ENCODE assay signal across 8 cellular contexts in the genomic region with DNA sequence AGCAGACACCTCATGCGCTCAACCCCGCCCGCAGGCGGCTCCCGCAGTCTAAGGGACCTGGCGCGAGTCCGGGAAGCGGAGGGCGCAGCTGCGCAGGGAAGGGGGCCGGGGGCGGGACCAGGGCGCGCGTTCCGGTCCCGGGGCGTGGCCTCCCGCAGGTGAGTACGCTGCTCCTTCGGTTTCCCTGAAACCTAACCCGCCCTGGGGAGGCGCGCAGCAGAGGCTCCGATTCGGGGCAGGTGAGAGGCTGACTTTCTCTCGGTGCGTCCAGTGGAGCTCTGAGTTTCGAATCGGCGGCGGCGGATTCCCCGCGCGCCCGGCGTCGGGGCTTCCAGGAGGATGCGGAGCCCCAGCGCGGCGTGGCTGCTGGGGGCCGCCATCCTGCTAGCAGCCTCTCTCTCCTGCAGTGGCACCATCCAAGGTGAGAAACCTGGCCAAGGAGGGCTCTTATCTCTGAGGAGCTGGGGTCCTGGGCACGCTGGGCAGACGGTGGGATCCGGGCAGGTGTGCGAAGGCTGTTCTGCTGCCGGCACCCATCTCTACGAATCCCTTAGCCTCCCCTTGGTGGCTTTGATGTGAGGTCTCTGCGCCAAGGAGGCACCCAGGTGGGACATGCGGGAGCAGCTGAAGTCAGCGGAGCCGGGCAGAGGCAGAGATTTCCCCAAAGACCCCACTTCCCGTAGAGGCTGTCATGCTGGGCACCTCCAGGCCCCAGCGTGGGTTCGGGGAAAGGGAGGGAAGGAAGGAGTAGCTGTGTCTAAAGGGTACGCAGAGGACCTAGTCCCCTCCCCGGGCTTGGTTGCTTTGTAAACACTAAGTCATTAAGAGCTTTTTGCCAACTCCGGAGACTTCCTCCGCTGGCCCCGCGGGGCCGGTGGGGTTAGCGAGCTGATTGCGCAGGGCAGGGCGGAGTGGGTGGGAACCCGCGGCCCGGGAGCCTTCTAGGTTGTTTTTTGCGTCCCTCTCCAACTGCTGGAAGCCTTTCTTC. TPM values are rescaled to one million over a fixed set of nuclear protein-coding genes. Genes with fewer than 3 reads are reported as not detected.
DNase-seq lines count a peak whose midpoint lies in the region; ATAC-seq lines count a peak whose summit lies in the region.

A gene with protein sequence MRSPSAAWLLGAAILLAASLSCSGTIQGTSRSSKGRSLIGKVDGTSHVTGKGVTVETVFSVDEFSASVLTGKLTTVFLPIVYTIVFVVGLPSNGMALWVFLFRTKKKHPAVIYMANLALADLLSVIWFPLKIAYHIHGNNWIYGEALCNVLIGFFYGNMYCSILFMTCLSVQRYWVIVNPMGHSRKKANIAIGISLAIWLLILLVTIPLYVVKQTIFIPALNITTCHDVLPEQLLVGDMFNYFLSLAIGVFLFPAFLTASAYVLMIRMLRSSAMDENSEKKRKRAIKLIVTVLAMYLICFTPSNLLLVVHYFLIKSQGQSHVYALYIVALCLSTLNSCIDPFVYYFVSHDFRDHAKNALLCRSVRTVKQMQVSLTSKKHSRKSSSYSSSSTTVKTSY (plus strand): TSS at position 187 of the 988 bp plus-strand sequence. CDS start 153 bp downstream, at position 340.

- DNase-seq in NCI-H510A (lab: John Stamatoyannopoulos, UW) = peak; percentile 91
- peak; percentile 69 for DNase-seq in activated T-cell treated with anti-CD3 and anti-CD28 coated beads, Interleukin-2, amount 50 U/mL, for 1 hour
- DNase-seq in stimulated activated effector memory CD8-positive, alpha-beta T cell treated with anti-CD3 and anti-CD28 coated beads, Interleukin-12 subunit alpha, Interleukin-12 subunit beta, amount 100 ng/mL, for 72 hours (ENCODE audit: low spot score in 2 of 2) = peak; percentile 4 to 59

- peak within 1 kb of the TSS; percentile 84 for H3K4me3 ChIP-seq in mucosa of stomach (ENCODE audit: low read length)

- H3K27me3 ChIP-seq in mucosa of stomach (ENCODE audit: control insufficient read depth, insufficient read depth, low read length) = peaks cover 6% of the 10 kb centered on the region

- ATAC-seq in esophagus mucosa (peak; percentile 94), HG03342 (IDR thresholded peaks at IDR 0.05; ENCODE audit: unreplicated experiment) (no peak), GM19035 (IDR thresholded peaks at IDR 0.05; ENCODE audit: unreplicated experiment) (no peak)
- peak; percentile 65 for ATAC-seq in stimulated activated effector memory CD8-positive, alpha-beta T cell treated with anti-CD3 and anti-CD28 coated beads, Interleukin-12 subunit alpha, Interleukin-12 subunit beta, amount 100 ng/mL, for 72 hours

- H3K9me3 ChIP-seq in ES-I3 (ENCODE audit: control insufficient read depth, insufficient read depth, low read length) = no peaks in the 10 kb centered on the region
- no peaks in the 10 kb centered on the region for H3K9me3 ChIP-seq in mucosa of stomach (ENCODE audit: control insufficient read depth, low read length)

- peaks cover 5% of the 10 kb centered on the region for H3K4me1 ChIP-seq in ES-I3 (ENCODE audit: insufficient read depth, low read length)
- peaks cover 12% of the 10 kb centered on the region for H3K4me1 ChIP-seq in mucosa of stomach (ENCODE audit: control insufficient read depth, insufficient read depth, low read length)

- H3K9ac ChIP-seq in ES-I3 (ENCODE audit: low read depth, low read length) (peak within 1 kb of the TSS; percentile 95), mucosa of stomach (ENCODE audit: low read length) (peak within 1 kb of the TSS; percentile 98)

- H3K9me3 Mint-ChIP-seq in stimulated activated effector memory CD8-positive, alpha-beta T cell treated with anti-CD3 and anti-CD28 coated beads, Interleukin-12 subunit alpha, Interleukin-12 subunit beta, amount 100 ng/mL, for 72 hours = no peaks in the 10 kb centered on the region

- no peaks in the 10 kb centered on the region for H3K36me3 Mint-ChIP-seq in stimulated activated effector memory CD8-positive, alpha-beta T cell treated with anti-CD3 and anti-CD28 coated beads, Interleukin-12 subunit alpha, Interleukin-12 subunit beta, amount 100 ng/mL, for 72 hours

- no peak within 1 kb of the TSS for H3K27ac Mint-ChIP-seq in stimulated activated effector memory CD8-positive, alpha-beta T cell treated with anti-CD3 and anti-CD28 coated beads, Interleukin-12 subunit alpha, Interleukin-12 subunit beta, amount 100 ng/mL, for 72 hours

- H3K36me3 ChIP-seq in ES-I3 (ENCODE audit: insufficient read depth, low read length) (no peaks in the 10 kb centered on the region; the same call in 1 of the 2 replicates), mucosa of stomach (ENCODE audit: control insufficient read depth, insufficient read depth, low read length) (no peaks in the 10 kb centered on the region)

- peaks cover 5% of the 10 kb centered on the region for H3K4me1 Mint-ChIP-seq in stimulated activated effector memory CD8-positive, alpha-beta T cell treated with anti-CD3 and anti-CD28 coated beads, Interleukin-12 subunit alpha, Interleukin-12 subunit beta, amount 100 ng/mL, for 72 hours

- H3K4me3 Mint-ChIP-seq in stimulated activated effector memory CD8-positive, alpha-beta T cell treated with anti-CD3 and anti-CD28 coated beads, Interleukin-12 subunit alpha, Interleukin-12 subunit beta, amount 100 ng/mL, for 72 hours = peak within 1 kb of the TSS; percentile 63

RNA-seq across cellular contexts. Expression of the gene that starts here (rescaled TPM):
- total RNA-seq in esophagus mucosa = 12.0 TPM

Comparison
In these comparisons a context has a peak if more than half of its experiments do, and no peak if none do; other contexts are left out.
1. DNase-seq: peak in every context shown above with its lines; median percentile 91 in NCI-H510A; 69 in activated T-cell treated with anti-CD3 and anti-CD28 coated beads, Interleukin-2, amount 50 U/mL, for 1 hour; 32 in stimulated activated effector memory CD8-positive, alpha-beta T cell treated with anti-CD3 and anti-CD28 coated beads, Interleukin-12 subunit alpha, Interleukin-12 subunit beta, amount 100 ng/mL, for 72 hours.
2. ATAC-seq: peak in esophagus mucosa (single experiment) and stimulated activated effector memory CD8-positive, alpha-beta T cell treated with anti-CD3 and anti-CD28 coated beads, Interleukin-12 subunit alpha, Interleukin-12 subunit beta, amount 100 ng/mL, for 72 hours (single experiment); none in HG03342 (single experiment) and GM19035 (single experiment).